Comparison of ENCODE assay signal across 9 cellular contexts in genomic region chr19:12720851-12721655, GRCh38. TPM values are rescaled to one million over a fixed set of nuclear protein-coding genes. Genes with fewer than 3 reads are reported as not detected.
DNase-seq lines count a peak whose midpoint lies in the region; ATAC-seq and TF ChIP-seq lines count a peak whose summit lies in the region.
"Had no signal": no experiment of that assay in that cellular context is flagged by ENCODE, and none has a peak within 500 bp of the region (broad histone marks: within the 10 kb centered on the region; RNA-seq: fewer than 3 reads in every experiment).

No MANE protein-coding gene starts in this region.

- H3K27ac Mint-ChIP-seq in CD4-positive, alpha-beta T cell, result peak overlapping the region; percentile 89
- H3K27ac Mint-ChIP-seq in type B pancreatic cell, result peak overlapping the region; percentile 95

- peaks cover 49% of the 10 kb centered on the region for H3K4me1 Mint-ChIP-seq in CD4-positive, alpha-beta T cell (ENCODE audit: low read depth)
- peaks cover 22% of the 10 kb centered on the region for H3K4me1 Mint-ChIP-seq in type B pancreatic cell (ENCODE audit: unreplicated experiment)

- POLR2A ChIA-PET in CD4-positive, alpha-beta T cell (lab: Charles Lee), result interaction anchor here (1.0 to 7.0 kb wide), 8 partner anchors 12 to 110 kb away, joined by 3 to 79 read pairs (median 12); partner anchors contain the start of genes DHPS, FBXW9, GET3 and JUNB

- no peak for TF ChIP-seq CTCF in CD4-positive, alpha-beta T cell (IDR thresholded peaks at IDR 0.05)
- TF ChIP-seq CTCF in lung (IDR thresholded peaks at IDR 0.05; ENCODE audit: control extremely low read depth, extremely low read depth) (no peak), type B pancreatic cell (conservative IDR thresholded peaks at IDR 0.05) (no peak)

- no peaks in the 10 kb centered on the region for H3K27me3 ChIP-seq in CD4-positive, alpha-beta T cell (ENCODE audit: control insufficient read depth, insufficient read depth, low read length)
- H3K27me3 ChIP-seq in NT2/D1 (ENCODE audit: insufficient read depth, insufficient read length), result no peaks in the 10 kb centered on the region
- H3K27me3 ChIP-seq in lung (ENCODE audit: control insufficient read depth, insufficient read depth), result no peaks in the 10 kb centered on the region

- H3K4me3 ChIP-seq in NT2/D1 (ENCODE audit: insufficient read length, low read depth) (peak overlapping the region; percentile 80), lung (peak overlapping the region; percentile 79)

- H3K27ac ChIP-seq in CD4-positive, alpha-beta T cell (ENCODE audit: low read depth, low read length), result peak overlapping the region; percentile 59
- H3K27ac ChIP-seq in cingulate gyrus (ENCODE audit: low read depth, low read length), result peak overlapping the region; percentile 77
- H3K27ac ChIP-seq in lung (ENCODE audit: low read depth in 1 of 2, low read length in 1 of 2), result peak overlapping the region; percentile 89 to 92

- no peaks in the 10 kb centered on the region for H3K27me3 Mint-ChIP-seq in CD4-positive, alpha-beta T cell
- H3K27me3 Mint-ChIP-seq in type B pancreatic cell, result no peaks in the 10 kb centered on the region

- DNase-seq in CD4-positive, alpha-beta T cell, result peak in 1 of 10 experiments; percentile 12
- no peak for DNase-seq in NT2/D1 (ENCODE audit: low read depth, low spot score)
- DNase-seq in lung (ENCODE audit: low spot score), result no peak
- no peak for DNase-seq in type B pancreatic cell (ENCODE audit: extremely low spot score, unreplicated experiment)
- DNase-seq in hippocampal formation (lab: John Stamatoyannopoulos, UW), result no peak
- no peak for DNase-seq in DMS53 treated with DMSO at 0.1 percent for 48 hours (lab: John Stamatoyannopoulos, UW; ENCODE audit: unreplicated experiment)

- H3K36me3 Mint-ChIP-seq in CD4-positive, alpha-beta T cell (ENCODE audit: low read depth), result peaks cover 47% of the 10 kb centered on the region
- peaks cover 9% of the 10 kb centered on the region for H3K36me3 Mint-ChIP-seq in type B pancreatic cell

- intact Hi-C loops in CD4-positive, alpha-beta T cell (cut with DNase I, micrococcal nuclease), result loop anchor here in 1 of 2 experiments (5.0 kb wide), 1 partner anchor 39 kb away; the partner anchor contains the start of gene DHPS

- H3K9ac ChIP-seq in NT2/D1 (ENCODE audit: insufficient read length, low read depth), result peak overlapping the region; percentile 94

- H3K4me1 ChIP-seq in NT2/D1 (ENCODE audit: insufficient read depth, insufficient read length) (peaks cover 7% of the 10 kb centered on the region), lung (ENCODE audit: control insufficient read depth in 2 of 2, insufficient read depth in 2 of 2, low read length in 2 of 2) (peaks cover 0 to 10% of the 10 kb centered on the region in 2 donors)

- peak overlapping the region; percentile 89 for H3K4me3 Mint-ChIP-seq in CD4-positive, alpha-beta T cell
- peak overlapping the region; percentile 98 for H3K4me3 Mint-ChIP-seq in type B pancreatic cell

- H3K9me3 Mint-ChIP-seq in CD4-positive, alpha-beta T cell, result no peaks in the 10 kb centered on the region
- no peaks in the 10 kb centered on the region for H3K9me3 Mint-ChIP-seq in type B pancreatic cell

- 11 to 13% methylated on average over 41 to 59 of the region's 59 CpGs for WGBS in lung, 2 donors

- H3K36me3 ChIP-seq in NT2/D1 (ENCODE audit: insufficient read depth, insufficient read length, low read length) (peaks cover 51% of the 10 kb centered on the region), lung (ENCODE audit: control insufficient read depth in 2 of 2, insufficient read depth in 2 of 2, low read length in 2 of 2) (peaks cover 0 to 10% of the 10 kb centered on the region in 2 donors)

- no peaks in the 10 kb centered on the region for H3K9me3 ChIP-seq in CD4-positive, alpha-beta T cell (ENCODE audit: control insufficient read depth, low read length)
- H3K9me3 ChIP-seq in NT2/D1 (ENCODE audit: insufficient read depth, low read length) (no peaks in the 10 kb centered on the region), lung (ENCODE audit: control insufficient read depth in 2 of 2, insufficient read depth in 1 of 2, low read length in 1 of 2) (no peaks in the 10 kb centered on the region)

- no peak for ATAC-seq in CD4-positive, alpha-beta T cell (ENCODE audit: poor library complexity)
- ATAC-seq in lung (ENCODE audit: insufficient read depth, low FRiP score), result no peak
- ATAC-seq in GM19452 (IDR thresholded peaks at IDR 0.05; ENCODE audit: unreplicated experiment), result no peak

- CTCF ChIA-PET in CD4-positive, alpha-beta T cell (lab: Charles Lee), result interaction anchor here (0.9 to 1.9 kb wide), 4 partner anchors 36 to 56 kb away, joined by 3 to 11 read pairs (median 4); no protein-coding TSS in a partner anchor

RNA-seq across cellular contexts. Expression of gene TNPO2, which starts 2.7 kb away (rescaled TPM):
- 10 to 100 TPM; 47.3 to 47.4 TPM for total RNA-seq in CD4-positive, alpha-beta T cell
- total RNA-seq in lung, result 10 to 100 TPM; 54.7 to 63.0 TPM
- 10 to 100 TPM; 29.5 to 31.5 TPM for polyA plus RNA-seq in lung
- total RNA-seq in type B pancreatic cell (ENCODE audit: low replicate concordance), result 78.6 and 99.7 TPM in 2 replicates

RNA-seq across cellular contexts. Expression of gene TRIR, which starts 13.4 kb away (rescaled TPM):
- 100 to 1,000 TPM; 194 to 201 TPM for total RNA-seq in CD4-positive, alpha-beta T cell
- total RNA-seq in lung (100 to 1,000 TPM in 1 of 2 donors, 10 to 100 TPM in 1; 77.2 to 144 TPM), type B pancreatic cell (ENCODE audit: low replicate concordance) (164 and 173 TPM in 2 replicates)
- 100 to 1,000 TPM; 226 to 422 TPM for polyA plus RNA-seq in lung

RNA-seq across cellular contexts. Expression of gene GET3, which starts 16.2 kb away (rescaled TPM):
- total RNA-seq in CD4-positive, alpha-beta T cell, result 10 to 100 TPM; 13.9 to 14.5 TPM
- total RNA-seq in lung, result 10 to 100 TPM; 33.4 to 75.0 TPM
- polyA plus RNA-seq in lung, result 100 to 1,000 TPM in 1 of 2 donors, 10 to 100 TPM in 1; 78.8 to 112 TPM
- total RNA-seq in type B pancreatic cell (ENCODE audit: low replicate concordance), result 59.6 and 74.5 TPM in 2 replicates

RNA-seq across cellular contexts. Expression of gene FBXW9, which starts 24.6 kb away (rescaled TPM):
- 1 to 10 TPM; 2.2 to 2.4 TPM for total RNA-seq in CD4-positive, alpha-beta T cell
- total RNA-seq in lung, result 10 to 100 TPM; 10.7 to 17.1 TPM
- polyA plus RNA-seq in lung, result 10 to 100 TPM in 1 of 2 donors, 1 to 10 TPM in 1; 6.8 to 13.0 TPM
- 15.4 and 17.0 TPM in 2 replicates for total RNA-seq in type B pancreatic cell (ENCODE audit: low replicate concordance)

RNA-seq across cellular contexts. Expression of gene BEST2, which starts 30.5 kb away (rescaled TPM):
- total RNA-seq in CD4-positive, alpha-beta T cell, result not detected
- total RNA-seq in lung, result not detected
- polyA plus RNA-seq in lung, result under 1 TPM in 1 of 2 donors, not detected in 1; 0.02 TPM
- 0.14 TPM in 1 of 2 replicates, not detected in the other for total RNA-seq in type B pancreatic cell (ENCODE audit: low replicate concordance)
- total RNA-seq: pulmonary artery endothelial cell had no signal
